In the genomic region with DNA sequence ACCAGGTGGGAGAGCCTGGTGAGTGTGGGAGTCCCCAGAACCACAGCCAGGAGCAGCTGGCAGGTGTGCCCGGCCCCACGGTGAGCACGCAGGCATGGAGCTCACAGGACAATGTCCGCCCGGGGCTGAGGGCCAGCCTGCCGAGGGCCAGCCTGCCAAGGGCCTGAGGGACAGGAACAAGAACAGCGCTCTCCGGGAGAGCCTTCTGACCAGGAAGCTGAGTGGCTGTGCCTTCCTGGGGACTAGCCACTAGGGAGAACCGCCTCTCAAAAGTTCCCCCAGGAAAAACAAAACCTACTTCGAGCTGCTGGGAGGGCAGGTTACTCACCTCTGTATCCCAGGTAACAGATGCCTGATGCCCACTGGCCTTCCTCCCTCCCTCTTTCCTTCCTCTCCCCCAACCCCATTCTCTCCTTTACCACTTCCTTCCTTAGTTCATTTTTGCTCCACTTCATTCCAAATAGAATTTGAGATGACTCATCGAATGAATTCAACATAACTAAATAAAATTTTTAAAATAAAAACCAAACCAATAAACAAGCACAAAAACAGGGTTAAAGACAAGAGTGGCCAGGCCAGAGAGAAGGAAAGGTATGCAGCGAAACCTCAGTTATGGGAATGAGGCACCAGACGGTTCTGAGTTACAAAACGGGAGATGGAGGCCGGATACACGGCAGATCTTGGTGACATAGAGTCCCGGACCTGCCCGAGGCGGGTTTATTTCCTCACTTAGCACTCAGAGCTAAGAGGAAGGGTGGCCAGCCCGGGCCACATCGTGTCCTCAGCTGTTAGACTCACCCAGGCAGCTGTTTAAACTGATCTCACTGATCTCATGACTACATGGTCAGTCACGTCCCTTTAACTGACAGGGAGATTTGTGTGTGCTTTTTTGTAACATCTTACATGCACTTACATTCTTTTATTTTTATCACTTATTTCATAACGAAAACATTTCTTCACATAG, we compare ENCODE assay signal across 8 cellular contexts.
DNase-seq lines count a peak whose midpoint lies in the region; ATAC-seq, FAIRE-seq and TF ChIP-seq lines count a peak whose summit lies in the region.

No MANE protein-coding gene starts in this region.

- H3K9ac ChIP-seq in parathyroid adenoma: peak overlapping the region; percentile 61

- DNase-seq in DMS53 treated with DMSO at 0.1 percent for 48 hours (lab: John Stamatoyannopoulos, UW; ENCODE audit: unreplicated experiment) (peak; percentile 84), RCC 7860 (ENCODE audit: low spot score) (peak; percentile 87), fibroblast of pulmonary artery (ENCODE audit: low read depth) (peak; percentile 74), GM19240 (ENCODE audit: insufficient read length, low spot score) (no peak)
- DNase-seq in activated CD8-positive, alpha-beta memory T cell treated with anti-CD3 and anti-CD28 coated beads, Interleukin-2, amount 50 U/mL, for 4 hours: no peak

- no peaks in the 10 kb centered on the region for H3K9me3 ChIP-seq in parathyroid adenoma (ENCODE audit: control insufficient read depth, low read length)

- no peak for ATAC-seq in HG03108 (IDR thresholded peaks at IDR 0.05; ENCODE audit: unreplicated experiment)
- ATAC-seq in HG03439 (IDR thresholded peaks at IDR 0.05; ENCODE audit: unreplicated experiment): no peak

- H3K4me3 ChIP-seq in fibroblast of pulmonary artery (replicated peaks; ENCODE audit: low read depth, low read length): no peak overlapping the region
- H3K4me3 ChIP-seq in parathyroid adenoma (ENCODE audit: low read depth, low read length): peak overlapping the region; percentile 53

- peaks cover 40% of the 10 kb centered on the region for H3K4me1 ChIP-seq in parathyroid adenoma

- peak overlapping the region; percentile 84 for H2AFZ ChIP-seq in parathyroid adenoma

- H3K36me3 ChIP-seq in parathyroid adenoma (ENCODE audit: control insufficient read depth, insufficient read depth, low read length): no peaks in the 10 kb centered on the region

- H3K27me3 ChIP-seq in parathyroid adenoma (ENCODE audit: control insufficient read depth, insufficient read depth, low read length): no peaks in the 10 kb centered on the region

- TF ChIP-seq CTCF in fibroblast of pulmonary artery (IDR thresholded peaks at IDR 0.05; ENCODE audit: low read length, missing control alignments) (no peak), parathyroid adenoma (IDR thresholded peaks at IDR 0.05) (no peak)

- peak; percentile 90 for FAIRE-seq in RCC 7860 (lab: Jason Lieb, UNC)

- peak overlapping the region; percentile 52 for H3K4me2 ChIP-seq in parathyroid adenoma (ENCODE audit: low read length)

- peak overlapping the region; percentile 89 for H3K27ac ChIP-seq in parathyroid adenoma

- H3K79me2 ChIP-seq in parathyroid adenoma: peaks cover 14% of the 10 kb centered on the region

Comparison
In these comparisons a context has a peak if more than half of its experiments do, and no peak if none do; other contexts are left out.
1. DNase-seq: peak in DMS53 treated with DMSO at 0.1 percent for 48 hours (single experiment), RCC 7860 (single experiment) and fibroblast of pulmonary artery (single experiment); none in GM19240 (single experiment) and activated CD8-positive, alpha-beta memory T cell treated with anti-CD3 and anti-CD28 coated beads, Interleukin-2, amount 50 U/mL, for 4 hours (single experiment).